Comparison of ENCODE assay signal across 9 cellular contexts in the genomic region with DNA sequence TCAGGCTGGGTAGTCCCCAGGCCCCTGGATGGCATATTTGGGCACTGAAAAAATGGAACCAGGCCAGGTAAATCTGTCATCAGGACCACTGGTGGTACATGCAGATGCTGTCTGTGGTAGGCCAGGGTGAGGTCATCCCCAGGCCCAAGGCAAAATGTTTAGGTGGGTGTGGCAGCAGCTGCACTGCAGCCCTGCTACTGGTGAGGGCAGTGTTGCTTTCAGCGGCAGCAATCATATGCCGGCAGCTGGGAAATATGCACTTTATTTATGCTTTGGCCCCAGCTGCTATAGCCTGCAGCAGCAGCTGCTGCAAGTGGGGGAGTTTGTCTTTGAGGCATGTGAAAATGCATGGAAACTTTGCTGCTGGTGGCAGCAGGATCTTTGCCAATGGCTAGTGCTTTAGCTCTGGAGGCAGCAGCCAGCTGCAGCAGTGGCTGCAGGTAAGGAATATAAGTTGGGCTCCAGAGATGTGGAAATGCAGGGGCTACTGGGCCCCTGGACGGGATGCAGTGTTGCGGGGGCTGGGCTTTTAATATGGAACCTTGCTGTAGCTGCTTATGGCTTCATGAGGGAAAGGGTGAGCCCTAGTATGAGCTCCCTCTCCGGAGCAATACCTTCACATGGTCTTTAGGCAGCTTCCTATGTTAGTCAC.
DNase-seq lines count a peak whose midpoint lies in the region; ATAC-seq, FAIRE-seq and TF ChIP-seq lines count a peak whose summit lies in the region.
"Had no signal": no experiment of that assay in that cellular context is flagged by ENCODE, and none has a peak within 500 bp of the region (broad histone marks: within the 10 kb centered on the region; RNA-seq: fewer than 3 reads in every experiment).

No MANE protein-coding gene starts in this region.

- no peaks in the 10 kb centered on the region for H3K79me2 ChIP-seq in astrocyte (ENCODE audit: insufficient read depth, low read length)

- H3K36me3 ChIP-seq in astrocyte (ENCODE audit: insufficient read depth, low read length), result no peaks in the 10 kb centered on the region

- H3K9me3 Mint-ChIP-seq in astrocyte (ENCODE audit: unreplicated experiment) (no peaks in the 10 kb centered on the region), neural crest cell (no peaks in the 10 kb centered on the region)
- H3K9me3 Mint-ChIP-seq: dendritic cell treated with granulocyte-macrophage colony-stimulating factor and Interleukin-4, amounts not matched to agents 40 ng/mL and 50 ng/mL, for 4 days had no signal

- TF ChIP-seq RAD21 in A549 (conservative IDR thresholded peaks at IDR 0.05 in 1 of 2, IDR thresholded peaks at IDR 0.05 in 1 of 2), result peak in 1 of 2 experiments; percentile 25; a peak in 2 of 5 replicates

- H3K36me3 Mint-ChIP-seq in astrocyte (ENCODE audit: low read depth, unreplicated experiment) (peaks cover 5% of the 10 kb centered on the region), neural crest cell (ENCODE audit: low read depth) (peaks cover 2% of the 10 kb centered on the region)

- CTCF ChIA-PET in A549 (lab: Yijun Ruan, JAX), result interaction anchor here (0.8 kb wide), 1 partner anchor 354 kb away, joined by 3 read pairs; no protein-coding TSS in a partner anchor

- WGBS in A549 (ENCODE audit: missing lambda C conversion rate), result 0% methylated on average over 3 of the region's 5 CpGs

- peaks cover 6% of the 10 kb centered on the region for H3K27me3 Mint-ChIP-seq in astrocyte (ENCODE audit: low read depth, unreplicated experiment)
- no peaks in the 10 kb centered on the region for H3K27me3 Mint-ChIP-seq in neural crest cell (ENCODE audit: low read depth)

- H3K27ac Mint-ChIP-seq in astrocyte (ENCODE audit: unreplicated experiment), result no peak overlapping the region
- no peak overlapping the region for H3K27ac Mint-ChIP-seq in neural crest cell (ENCODE audit: unreplicated experiment)
- H3K27ac Mint-ChIP-seq: dendritic cell treated with granulocyte-macrophage colony-stimulating factor and Interleukin-4, amounts not matched to agents 40 ng/mL and 50 ng/mL, for 4 days had no signal

- H3K4me1 ChIP-seq in A549, result no peaks in the 10 kb centered on the region
- H3K4me1 ChIP-seq in astrocyte (ENCODE audit: insufficient read depth, low read length), result no peaks in the 10 kb centered on the region

- H3K4me3 Mint-ChIP-seq in astrocyte (ENCODE audit: unreplicated experiment), result no peak overlapping the region
- no peak overlapping the region for H3K4me3 Mint-ChIP-seq in neural crest cell
- H3K4me3 Mint-ChIP-seq: dendritic cell treated with granulocyte-macrophage colony-stimulating factor and Interleukin-4, amounts not matched to agents 40 ng/mL and 50 ng/mL, for 4 days had no signal

- H3K9ac ChIP-seq in astrocyte (ENCODE audit: low read length), result no peak overlapping the region

- H3K9me3 ChIP-seq in A549 (no peaks in the 10 kb centered on the region), astrocyte (ENCODE audit: insufficient read depth, low read depth, low read length) (no peaks in the 10 kb centered on the region)

- peak; percentile 70 to 77 for ATAC-seq in A549
- peak; percentile 81 for ATAC-seq in HG02610 (IDR thresholded peaks at IDR 0.05; ENCODE audit: unreplicated experiment)

- H2AFZ ChIP-seq in astrocyte (ENCODE audit: low read depth, low read length), result no peak overlapping the region

- H3K4me3 ChIP-seq in A549 (no peak overlapping the region), astrocyte (ENCODE audit: insufficient read depth, low read depth, low read length) (no peak overlapping the region)

- no peak for TF ChIP-seq EP300 in A549 (IDR thresholded peaks at IDR 0.05)

- no peak overlapping the region for H3K27ac ChIP-seq in A549
- H3K27ac ChIP-seq in astrocyte (ENCODE audit: low read depth, low read length), result no peak overlapping the region

- peak in 1 of 2 experiments; percentile 7 for DNase-seq in A549 (ENCODE audit: low read depth in 1 of 2, low spot score in 1 of 2)
- DNase-seq in GM12891 (ENCODE audit: insufficient read length, low spot score), result no peak
- DNase-seq in NCI-H146 (lab: John Stamatoyannopoulos, UW), result peak; percentile 81
- no peak for DNase-seq in astrocyte (ENCODE audit: low read depth)
- DNase-seq in neural crest cell (ENCODE audit: low read depth, low spot score), result no peak
- DNase-seq in hepatic stellate cell (ENCODE audit: low spot score), result no peak
- DNase-seq in Ammon's horn (ENCODE audit: low spot score), result no peak

- peaks cover 13% of the 10 kb centered on the region for H3K4me1 Mint-ChIP-seq in astrocyte (ENCODE audit: low read depth, unreplicated experiment)
- H3K4me1 Mint-ChIP-seq in neural crest cell, result peaks cover 26% of the 10 kb centered on the region

- no peak for TF ChIP-seq POLR2A in A549 (IDR thresholded peaks at IDR 0.05; ENCODE audit: low read length)
- no peak for TF ChIP-seq POLR2A in GM12891 (IDR thresholded peaks at IDR 0.05; ENCODE audit: low read depth, low read length)

- no peaks in the 10 kb centered on the region for H3K27me3 ChIP-seq in astrocyte (ENCODE audit: insufficient read depth, low read length)

- POLR2A ChIA-PET in A549 (lab: Yijun Ruan, JAX), result no interaction called here

- H4K20me1 ChIP-seq in astrocyte (ENCODE audit: insufficient read depth, low read length), result no peaks in the 10 kb centered on the region

- no peak for FAIRE-seq in A549 (lab: Jason Lieb, UNC)
- FAIRE-seq in GM12891 (lab: Jason Lieb, UNC), result peak; percentile 86
- FAIRE-seq in astrocyte (lab: Jason Lieb, UNC), result no peak

- no peak for TF ChIP-seq CTCF in A549 (IDR thresholded peaks at IDR 0.05)
- peak; percentile 50 for TF ChIP-seq CTCF in astrocyte (IDR thresholded peaks at IDR 0.05; ENCODE audit: insufficient read depth, low read depth, low read length)
- TF ChIP-seq CTCF in neural crest cell (conservative IDR thresholded peaks at IDR 0.05), result peak; percentile 70

- H3K4me2 ChIP-seq in A549, result no peak overlapping the region
- no peak overlapping the region for H3K4me2 ChIP-seq in astrocyte (ENCODE audit: low read length)

TF ChIP-seq in A549, 52 proteins besides CTCF, POLR2A, EP300 and RAD21 (continues in another document):
- TF ChIP-seq CEBPB (IDR thresholded peaks at IDR 0.05) (no peak), JUN (IDR thresholded peaks at IDR 0.05) (no peak), ZFP36 (IDR thresholded peaks at IDR 0.05; ENCODE audit: borderline replicate concordance, partially characterized antibody) (no peak), PHF8 (IDR thresholded peaks at IDR 0.05; ENCODE audit: borderline replicate concordance, low read depth) (no peak), ZC3H11A (IDR thresholded peaks at IDR 0.05) (no peak), KDM5A (IDR thresholded peaks at IDR 0.05) (no peak), ZSCAN20 (CRISPR knock-in tag; IDR thresholded peaks at IDR 0.05) (no peak), RARB (CRISPR knock-in tag; IDR thresholded peaks at IDR 0.05) (no peak), HOXB13 (CRISPR knock-in tag; IDR thresholded peaks at IDR 0.05; ENCODE audit: low read depth) (no peak), ZNF302 (CRISPR knock-in tag; IDR thresholded peaks at IDR 0.05) (no peak), EHF (CRISPR knock-in tag; IDR thresholded peaks at IDR 0.05) (no peak), NR3C1 (IDR thresholded peaks at IDR 0.05) (no peak), TP53 (CRISPR knock-in tag; IDR thresholded peaks at IDR 0.05) (no peak), MAFK (IDR thresholded peaks at IDR 0.05; ENCODE audit: partially characterized antibody) (no peak), RFX5 (IDR thresholded peaks at IDR 0.05) (no peak)
- TF ChIP-seq, protein P1, sequence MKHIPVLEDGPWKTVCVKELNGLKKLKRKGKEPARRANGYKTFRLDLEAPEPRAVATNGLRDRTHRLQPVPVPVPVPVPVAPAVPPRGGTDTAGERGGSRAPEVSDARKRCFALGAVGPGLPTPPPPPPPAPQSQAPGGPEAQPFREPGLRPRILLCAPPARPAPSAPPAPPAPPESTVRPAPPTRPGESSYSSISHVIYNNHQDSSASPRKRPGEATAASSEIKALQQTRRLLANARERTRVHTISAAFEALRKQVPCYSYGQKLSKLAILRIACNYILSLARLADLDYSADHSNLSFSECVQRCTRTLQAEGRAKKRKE (CRISPR knock-in tag; IDR thresholded peaks at IDR 0.05; ENCODE audit: low read depth), result no peak
- TF ChIP-seq, protein P2, sequence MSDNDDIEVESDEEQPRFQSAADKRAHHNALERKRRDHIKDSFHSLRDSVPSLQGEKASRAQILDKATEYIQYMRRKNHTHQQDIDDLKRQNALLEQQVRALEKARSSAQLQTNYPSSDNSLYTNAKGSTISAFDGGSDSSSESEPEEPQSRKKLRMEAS (IDR thresholded peaks at IDR 0.05), result no peak

TF ChIP-seq in GM12891, 5 proteins besides CTCF, POLR2A, EP300 and RAD21:
- TF ChIP-seq PAX5 (IDR thresholded peaks at IDR 0.05; ENCODE audit: insufficient read depth, low read length, severe bottlenecking) (no peak), TAF1 (IDR thresholded peaks at IDR 0.05; ENCODE audit: low read depth, low read length) (no peak), POLR2AphosphoS5 (IDR thresholded peaks at IDR 0.05; ENCODE audit: low read depth, low read length) (no peak), POU2F2 (IDR thresholded peaks at IDR 0.05; ENCODE audit: low read depth, low read length) (0 out of 2 replicates have a peak, but pooled peaks have one; percentile 39), SPI1 (IDR thresholded peaks at IDR 0.05; ENCODE audit: low read depth, low read length) (no peak)
